In the genomic region with DNA sequence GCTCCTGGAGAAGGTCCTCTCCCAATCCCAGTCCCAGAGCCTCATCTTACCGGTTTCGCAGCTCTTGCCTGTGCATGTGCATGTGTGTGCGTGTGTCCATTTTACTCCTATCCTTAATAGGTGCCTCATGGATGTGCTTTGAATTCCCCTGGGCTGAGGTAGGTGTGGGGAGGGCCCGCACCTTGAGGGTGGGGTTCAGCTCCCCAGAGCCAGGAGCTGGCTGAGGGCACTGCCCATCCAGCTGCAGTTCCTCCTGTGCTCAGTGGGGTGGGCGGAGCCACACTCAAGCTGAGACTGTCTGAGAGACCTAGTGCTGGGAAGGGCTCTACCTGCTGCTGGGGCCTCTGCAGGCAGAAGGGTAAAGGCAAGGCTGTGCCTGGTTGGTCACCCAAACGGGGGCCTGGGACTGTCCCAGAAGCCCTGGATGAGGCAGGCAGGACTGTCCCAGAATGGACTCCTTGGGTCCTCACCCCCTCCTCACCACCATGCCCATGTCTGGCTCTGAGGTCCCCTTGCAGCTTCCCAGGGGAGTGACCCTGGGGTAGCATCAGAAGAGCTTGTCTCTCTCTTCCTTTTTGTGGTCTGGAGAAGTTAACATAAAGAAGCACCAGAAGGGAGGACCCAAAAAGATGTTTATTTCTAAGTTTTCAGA, we compare ENCODE assay signal across 8 cellular contexts. TPM values are rescaled to one million over a fixed set of nuclear protein-coding genes. Genes with fewer than 3 reads are reported as not detected.
DNase-seq lines count a peak whose midpoint lies in the region; ATAC-seq and TF ChIP-seq lines count a peak whose summit lies in the region.

No MANE protein-coding gene starts in this region.

- in situ Hi-C loops in IMR-90 (cut with MboI; ENCODE audit: low sequenced_read_pairs): no loop called here
- in situ Hi-C loops in mammary epithelial cell (cut with MboI; ENCODE audit: low sequenced_read_pairs in 2 of 2): no loop called here

- no peak overlapping the region for H2BK5ac ChIP-seq in IMR-90 (ENCODE audit: low read depth, low read length, poor library complexity, severe bottlenecking)

- dilution Hi-C loops in IMR-90 (cut with HindIII; ENCODE audit: low sequenced_read_pairs, unreplicated experiment): loop anchor here (25.0 kb wide), 1 partner anchor 261 kb away; no protein-coding TSS in a partner anchor
- dilution Hi-C loops in mammary epithelial cell (cut with HindIII; ENCODE audit: low sequenced_read_pairs): no loop called here

- H3K23ac ChIP-seq in IMR-90 (ENCODE audit: low read depth, low read length): no peak overlapping the region

- no CpG with 5 or more reads among the region's 6 CpGs for WGBS in IMR-90 (ENCODE audit: extremely low coverage in 2 of 2, insufficient read length in 1 of 2), 2 experiments
- 46% methylated on average over 6 of the region's 6 CpGs for WGBS in mammary epithelial cell (ENCODE audit: low coverage, missing lambda C conversion rate)

- BruUV-seq in IMR-90 (replicated peaks; lab: Mats Ljungman, UMichigan): no TSS peak
- BruUV-seq in mammary epithelial cell (replicated peaks; lab: Mats Ljungman, UMichigan): no TSS peak

- no peak overlapping the region for H2BK20ac ChIP-seq in IMR-90 (ENCODE audit: low read depth, low read length)

- no peak overlapping the region for H3K4me2 ChIP-seq in IMR-90 (ENCODE audit: low read depth, low read length)
- no peak overlapping the region for H3K4me2 ChIP-seq in mammary epithelial cell (ENCODE audit: insufficient read depth, low read depth, low read length)

- H3K9me3 ChIP-seq in IMR-90 (ENCODE audit: control insufficient read depth, insufficient read depth, low read length) (peaks cover 7% of the 10 kb centered on the region; the same call in 1 of the 2 replicates), uterus (no peaks in the 10 kb centered on the region), mammary epithelial cell (replicated peaks; ENCODE audit: insufficient read depth, low read length) (no peaks in the 10 kb centered on the region)

- peak overlapping the region; percentile 71 for H2AFZ ChIP-seq in IMR-90 (replicated peaks; ENCODE audit: low read length, poor library complexity)
- no peak overlapping the region for H2AFZ ChIP-seq in mammary epithelial cell (ENCODE audit: low read depth, low read length)

- no peaks in the 10 kb centered on the region for H4K20me1 ChIP-seq in IMR-90 (ENCODE audit: insufficient read depth, low read length)
- H4K20me1 ChIP-seq in mammary epithelial cell (ENCODE audit: insufficient read depth, low read length): no peaks in the 10 kb centered on the region

- H3K27ac ChIP-seq in IMR-90 (ENCODE audit: insufficient read depth, low read length) (no peak overlapping the region), foreskin keratinocyte (no peak overlapping the region), uterus (peak overlapping the region; percentile 62 to 81), mammary epithelial cell (ENCODE audit: insufficient read depth, low read depth, low read length) (no peak overlapping the region)

- no peak for TF ChIP-seq POLR2A in IMR-90 (IDR thresholded peaks at IDR 0.05; ENCODE audit: low read depth, low read length)
- TF ChIP-seq POLR2A in uterus (IDR thresholded peaks at IDR 0.05): no peak

- peaks cover 5% of the 10 kb centered on the region; the same call in 1 of the 2 replicates for H3K9me1 ChIP-seq in IMR-90 (ENCODE audit: insufficient read depth, low read length)

- no peak overlapping the region for H2AK9ac ChIP-seq in IMR-90 (replicated peaks; ENCODE audit: low read depth, low read length, poor library complexity)

- no peak overlapping the region for H4K8ac ChIP-seq in IMR-90 (ENCODE audit: low read depth in 2 of 2, low read length in 2 of 2)

- H2BK15ac ChIP-seq in IMR-90 (ENCODE audit: low read depth, low read length): no peak overlapping the region

- DNase-seq in SHP77 (lab: John Stamatoyannopoulos, UW) (peak; percentile 8 to 24), SHP77 treated with DMSO at 0.1 percent for 48 hours (lab: John Stamatoyannopoulos, UW) (no peak), IMR-90 (no peak), foreskin keratinocyte (peak; percentile 16 to 38), uterus (no peak), mammary epithelial cell (no peak)
- no peak for DNase-seq in stimulated activated CD4-positive, alpha-beta T cell treated with anti-CD3 and anti-CD28 coated beads, Interleukin-2, amount 100 ng/mL, for 24 hours

- no peak for TF ChIP-seq RAD21 in IMR-90 (IDR thresholded peaks at IDR 0.05; ENCODE audit: low read length)

- intact Hi-C loops in IMR-90 (cut with micrococcal nuclease) (no loop called here), uterus (cut with DNase I; ENCODE audit: low total_unique reads) (no loop called here), mammary epithelial cell (cut with micrococcal nuclease) (no loop called here)

- H3K27me3 ChIP-seq in IMR-90 (ENCODE audit: control insufficient read depth, insufficient read depth, low read length) (peaks cover 21% of the 10 kb centered on the region), foreskin keratinocyte (peaks cover 44% of the 10 kb centered on the region), uterus (no peaks in the 10 kb centered on the region), mammary epithelial cell (ENCODE audit: insufficient read depth, low read length) (peaks cover 10% of the 10 kb centered on the region)

- H2AK5ac ChIP-seq in IMR-90 (ENCODE audit: low read depth, low read length): no peak overlapping the region

- H3K9ac ChIP-seq in IMR-90 (ENCODE audit: low read depth, low read length) (no peak overlapping the region), mammary epithelial cell (ENCODE audit: insufficient read depth, low read length) (no peak overlapping the region)

- H2BK120ac ChIP-seq in IMR-90 (ENCODE audit: low read depth, low read length): no peak overlapping the region

- H3K36me3 ChIP-seq in IMR-90 (ENCODE audit: control insufficient read depth, insufficient read depth, low read length) (peaks cover 1% of the 10 kb centered on the region; the same call in 1 of the 2 replicates), uterus (no peaks in the 10 kb centered on the region), mammary epithelial cell (ENCODE audit: insufficient read depth, low read length) (no peaks in the 10 kb centered on the region)

- H3K4ac ChIP-seq in IMR-90 (ENCODE audit: low read depth, low read length): no peak overlapping the region

- H3K4me3 ChIP-seq in IMR-90 (ENCODE audit: insufficient read depth, low read depth, low read length) (no peak overlapping the region), uterus (no peak overlapping the region), mammary epithelial cell (replicated peaks in 1 of 3; ENCODE audit: insufficient read depth in 1 of 3, low read depth in 2 of 3, low read length in 3 of 3) (no peak overlapping the region)

- no peak overlapping the region for H4K91ac ChIP-seq in IMR-90 (ENCODE audit: insufficient read depth, low read depth, low read length)

- H3K18ac ChIP-seq in IMR-90 (ENCODE audit: low read depth, low read length): no peak overlapping the region

- no peaks in the 10 kb centered on the region for H3K79me1 ChIP-seq in IMR-90 (ENCODE audit: low read depth in 1 of 2, low read length in 2 of 2)

- POLR2A ChIA-PET in IMR-90 (lab: Charles Lee; ENCODE audit: unreplicated experiment): no interaction called here

- H3K56ac ChIP-seq in IMR-90 (ENCODE audit: extremely low read depth, insufficient read depth, low read length): no peak overlapping the region

- no peak overlapping the region for H3K14ac ChIP-seq in IMR-90 (replicated peaks; ENCODE audit: low read depth, low read length)

- peaks cover 7% of the 10 kb centered on the region; the same call in 1 of the 2 replicates for H3K4me1 ChIP-seq in IMR-90 (ENCODE audit: control insufficient read depth, insufficient read depth, low read length)
- no peaks in the 10 kb centered on the region for H3K4me1 ChIP-seq in foreskin keratinocyte
- H3K4me1 ChIP-seq in uterus: peaks cover 4 to 11% of the 10 kb centered on the region in 2 donors
- no peaks in the 10 kb centered on the region for H3K4me1 ChIP-seq in mammary epithelial cell (ENCODE audit: insufficient read depth, low read length)

- ATAC-seq in GM21825 (IDR thresholded peaks at IDR 0.05; ENCODE audit: unreplicated experiment): peak; percentile 56
- ATAC-seq in IMR-90 (ENCODE audit: low read depth): peak; percentile 49
- ATAC-seq in foreskin keratinocyte: peak; percentile 84

- TF ChIP-seq CTCF in IMR-90 (conservative IDR thresholded peaks at IDR 0.05; ENCODE audit: low read depth, low read length) (no peak), foreskin keratinocyte (conservative IDR thresholded peaks at IDR 0.05) (no peak), uterus (IDR thresholded peaks at IDR 0.05) (no peak), mammary epithelial cell (conservative IDR thresholded peaks at IDR 0.05 in 1 of 2, IDR thresholded peaks at IDR 0.05 in 1 of 2; ENCODE audit: extremely low read depth in 1 of 2, insufficient read depth in 1 of 2, low read depth in 1 of 2, low read length in 2 of 2) (no peak)

- CTCF ChIA-PET in IMR-90 (lab: Yijun Ruan, JAX): interaction anchor here (0.5 to 2.8 kb wide), 6 partner anchors 9 to 195 kb away, joined by 3 to 14 read pairs (median 4); no protein-coding TSS in a partner anchor
- CTCF ChIA-PET in mammary epithelial cell (lab: Charles Lee; ENCODE audit: low non-redundant PET): interaction anchor here (0.5 kb wide), 1 partner anchor 14 kb away, joined by 5 read pairs; no protein-coding TSS in a partner anchor

- no peaks in the 10 kb centered on the region for H3K79me2 ChIP-seq in mammary epithelial cell (ENCODE audit: insufficient read depth, low read length)

- no peak overlapping the region for H4K5ac ChIP-seq in IMR-90 (ENCODE audit: low read depth, low read length)

TF ChIP-seq in IMR-90, 13 proteins besides CTCF, POLR2A, EP300 and RAD21 (continues in another document):
- TF ChIP-seq NFE2L2 (IDR thresholded peaks at IDR 0.05; ENCODE audit: low read depth, low read length) (no peak), BHLHE40 (IDR thresholded peaks at IDR 0.05; ENCODE audit: low read depth, low read length) (no peak)

RNA-seq across cellular contexts. Expression of gene GDF7, which starts 8.9 kb away (rescaled TPM):
- total RNA-seq in IMR-90 (2012; rRNA removed) (under 0.01 TPM in 2 replicates), foreskin keratinocyte (not detected in 2 replicates), uterus (10 to 100 TPM in 1 of 4 donors, 1 to 10 TPM in 3; 1.5 to 45.6 (median 5.4) TPM), mammary epithelial cell (under 1 TPM in 1 of 2 donors, not detected in 1; under 0.01 TPM)
- polyA plus RNA-seq in IMR-90 (2012; rRNA removed) (0.02 TPM in 1 of 2 replicates, not detected in the other), foreskin keratinocyte (not detected in 2 replicates), mammary epithelial cell (not detected)
- under 0.01 and 0.01 TPM in 2 replicates for polyA plus RNA-seq in IMR-90 (2012; cell fraction: cytosol; rRNA removed)
- polyA plus RNA-seq in IMR-90 (2012; cell fraction: nucleus; rRNA removed; ENCODE audit: low replicate concordance): 0.03 and 0.10 TPM in 2 replicates
- polyA minus RNA-seq in mammary epithelial cell: not detected

RNA-seq across cellular contexts. Expression of gene HS1BP3, which starts 24.9 kb away (rescaled TPM):
- total RNA-seq in IMR-90 (2012; rRNA removed) (9.0 and 10.3 TPM in 2 replicates), foreskin keratinocyte (21.0 and 23.8 TPM in 2 replicates), uterus (10 to 100 TPM in 3 of 4 donors, 1 to 10 TPM in 1; 7.1 to 41.8 (median 28.4) TPM), mammary epithelial cell (10 to 100 TPM; 20.5 to 26.5 TPM)
- polyA plus RNA-seq in IMR-90 (2012; rRNA removed) (13.6 and 14.8 TPM in 2 replicates), foreskin keratinocyte (21.8 and 23.1 TPM in 2 replicates), mammary epithelial cell (13.4 TPM)
- 12.6 and 13.7 TPM in 2 replicates for polyA plus RNA-seq in IMR-90 (2012; cell fraction: cytosol; rRNA removed)
- polyA plus RNA-seq in IMR-90 (2012; cell fraction: nucleus; rRNA removed; ENCODE audit: low replicate concordance): 34.4 and 38.9 TPM in 2 replicates
- 27.1 TPM for polyA minus RNA-seq in mammary epithelial cell

Comparison
In these comparisons a context has a peak if more than half of its experiments do, and no peak if none do; other contexts are left out.
1. DNase-seq: peak in SHP77 (2 of 2) and foreskin keratinocyte (2 of 2); none in SHP77 treated with DMSO at 0.1 percent for 48 hours (single experiment), IMR-90 (single experiment), uterus (0 of 2), stimulated activated CD4-positive, alpha-beta T cell treated with anti-CD3 and anti-CD28 coated beads, Interleukin-2, amount 100 ng/mL, for 24 hours (0 of 2) and mammary epithelial cell (single experiment).
2. H3K27ac ChIP-seq: peak in uterus (2 of 2); none in IMR-90 (single experiment), foreskin keratinocyte (single experiment) and mammary epithelial cell (single experiment).
3. Peak in every context shown above with its lines, with median percentiles within 50 percentile points of each other: ATAC-seq.